ENCODE assay signal across 9 cellular contexts in genomic region chr22:16600644-16601436, GRCh38. TPM values are rescaled to one million over a fixed set of nuclear protein-coding genes. Genes with fewer than 3 reads are reported as not detected.
A peak's percentile ranks its signal among the peaks of the same experiment; 100 is the strongest.
DNase-seq lines count a peak whose midpoint lies in the region; ATAC-seq lines count a peak whose summit lies in the region.
"Not testable (repeated sequence)": the region's sequence is repeated elsewhere in the genome, so short reads cannot be mapped to it uniquely, and the experiment has no call there.
"Had no signal": no experiment of that assay in that cellular context is flagged by ENCODE, and none has a peak within 500 bp of the region (broad histone marks: within the 10 kb centered on the region; RNA-seq: fewer than 3 reads in every experiment).

No MANE protein-coding gene starts in this region.

- peaks cover 34% of the 10 kb centered on the region for H3K27me3 Mint-ChIP-seq in activated CD4-positive, alpha-beta T cell treated with anti-CD3 and anti-CD28 coated beads, Interleukin-2, amount 10 ng/mL, durations not matched to agents 24 days and 14 days
- H3K27me3 Mint-ChIP-seq in activated naive CD8-positive, alpha-beta T cell treated with anti-CD3 and anti-CD28 coated beads, Interleukin-2, amount 10 ng/mL, durations not matched to agents 7 days and 5 days: peaks cover 42% of the 10 kb centered on the region
- H3K27me3 Mint-ChIP-seq in stimulated activated naive B cell treated with anti-CD40 and anti-IgM and Interleukin-4, amounts not matched to agents 10 μg/mL and 1 μg/mL and 100 μg/mL, for 72 hours: peaks cover 28 to 39% of the 10 kb centered on the region in 2 donors

- not testable (repeated sequence) for H3K4me1 Mint-ChIP-seq in activated CD4-positive, alpha-beta T cell treated with anti-CD3 and anti-CD28 coated beads, Interleukin-2, amount 10 ng/mL, durations not matched to agents 24 days and 14 days; activated naive CD8-positive, alpha-beta T cell treated with anti-CD3 and anti-CD28 coated beads, Interleukin-2, amount 10 ng/mL, durations not matched to agents 7 days and 5 days; stimulated activated naive B cell treated with anti-CD40 and anti-IgM and Interleukin-4, amounts not matched to agents 10 μg/mL and 1 μg/mL and 100 μg/mL, for 72 hours

- POLR2A ChIA-PET in activated naive CD8-positive, alpha-beta T cell treated with anti-CD3 and anti-CD28 coated beads, Interleukin-2, amount 10 ng/mL, durations not matched to agents 7 days and 5 days (lab: Charles Lee): not testable (repeated sequence)

- DNase-seq in activated CD4-positive, alpha-beta T cell treated with anti-CD3 and anti-CD28 coated beads, Interleukin-2, amount 10 ng/mL, durations not matched to agents 24 days and 14 days: peak; percentile 76
- DNase-seq in activated naive CD8-positive, alpha-beta T cell treated with anti-CD3 and anti-CD28 coated beads, Interleukin-2, amount 10 ng/mL, durations not matched to agents 7 days and 5 days: peak; percentile 63
- DNase-seq in fibroblast of gingiva (ENCODE audit: low read depth) (peak; percentile 66), left kidney (ENCODE audit: low read depth, low spot score) (peak; percentile 56), posterior cingulate gyrus (peak; percentile 49 to 96 (median 76))
- DNase-seq in stimulated activated naive B cell treated with anti-CD40 and anti-IgM and Interleukin-4, amounts not matched to agents 10 μg/mL and 1 μg/mL and 100 μg/mL, for 72 hours: not testable (repeated sequence)

- peaks cover 23% of the 10 kb centered on the region; the same call in 1 of the 2 replicates for H3K27me3 ChIP-seq in HUES6 (ENCODE audit: control insufficient read depth, insufficient read depth, low read length)

- peak overlapping the region; percentile 31 for H3K4me3 Mint-ChIP-seq in activated CD4-positive, alpha-beta T cell treated with anti-CD3 and anti-CD28 coated beads, Interleukin-2, amount 10 ng/mL, durations not matched to agents 24 days and 14 days
- H3K4me3 Mint-ChIP-seq in activated naive CD8-positive, alpha-beta T cell treated with anti-CD3 and anti-CD28 coated beads, Interleukin-2, amount 10 ng/mL, durations not matched to agents 7 days and 5 days: peak overlapping the region; percentile 48
- H3K4me3 Mint-ChIP-seq in stimulated activated naive B cell treated with anti-CD40 and anti-IgM and Interleukin-4, amounts not matched to agents 10 μg/mL and 1 μg/mL and 100 μg/mL, for 72 hours: not testable (repeated sequence)

- H3K36me3 Mint-ChIP-seq in activated CD4-positive, alpha-beta T cell treated with anti-CD3 and anti-CD28 coated beads, Interleukin-2, amount 10 ng/mL, durations not matched to agents 24 days and 14 days (ENCODE audit: low read depth); activated naive CD8-positive, alpha-beta T cell treated with anti-CD3 and anti-CD28 coated beads, Interleukin-2, amount 10 ng/mL, durations not matched to agents 7 days and 5 days; stimulated activated naive B cell treated with anti-CD40 and anti-IgM and Interleukin-4, amounts not matched to agents 10 μg/mL and 1 μg/mL and 100 μg/mL, for 72 hours: not testable (repeated sequence)

- H3K4me1 ChIP-seq in HUES6 (ENCODE audit: control insufficient read depth, insufficient read depth, low read length): not testable (repeated sequence)

- not testable (repeated sequence) for H3K27ac ChIP-seq in HUES6 (ENCODE audit: low read depth, low read length)

- H3K27ac Mint-ChIP-seq in activated CD4-positive, alpha-beta T cell treated with anti-CD3 and anti-CD28 coated beads, Interleukin-2, amount 10 ng/mL, durations not matched to agents 24 days and 14 days; activated naive CD8-positive, alpha-beta T cell treated with anti-CD3 and anti-CD28 coated beads, Interleukin-2, amount 10 ng/mL, durations not matched to agents 7 days and 5 days: not testable (repeated sequence)
- peak overlapping the region; percentile 25 for H3K27ac Mint-ChIP-seq in stimulated activated naive B cell treated with anti-CD40 and anti-IgM and Interleukin-4, amounts not matched to agents 10 μg/mL and 1 μg/mL and 100 μg/mL, for 72 hours

- ATAC-seq in activated naive CD8-positive, alpha-beta T cell treated with anti-CD3 and anti-CD28 coated beads, Interleukin-2, amount 10 ng/mL, durations not matched to agents 7 days and 5 days (ENCODE audit: low read depth): peak; percentile 51
- not testable (repeated sequence) for ATAC-seq in stimulated activated naive B cell treated with anti-CD40 and anti-IgM and Interleukin-4, amounts not matched to agents 10 μg/mL and 1 μg/mL and 100 μg/mL, for 72 hours (replicated peaks)

- H3K9me3 Mint-ChIP-seq in activated CD4-positive, alpha-beta T cell treated with anti-CD3 and anti-CD28 coated beads, Interleukin-2, amount 10 ng/mL, durations not matched to agents 24 days and 14 days; activated naive CD8-positive, alpha-beta T cell treated with anti-CD3 and anti-CD28 coated beads, Interleukin-2, amount 10 ng/mL, durations not matched to agents 7 days and 5 days; stimulated activated naive B cell treated with anti-CD40 and anti-IgM and Interleukin-4, amounts not matched to agents 10 μg/mL and 1 μg/mL and 100 μg/mL, for 72 hours: not testable (repeated sequence)

- not testable (repeated sequence) for H3K9ac ChIP-seq in HUES6 (ENCODE audit: low read length)

- not testable (repeated sequence) for H3K36me3 ChIP-seq in HUES6 (ENCODE audit: control insufficient read depth, insufficient read depth, low read length)

- peaks cover 11% of the 10 kb centered on the region; the same call in 1 of the 2 replicates for H3K9me3 ChIP-seq in HUES6 (ENCODE audit: control insufficient read depth, insufficient read depth, low read depth, low read length)

- intact Hi-C loops in activated CD4-positive, alpha-beta T cell treated with anti-CD3 and anti-CD28 coated beads, Interleukin-2, amount 10 ng/mL, durations not matched to agents 24 days and 14 days (cut with micrococcal nuclease); posterior cingulate gyrus (cut with DNase I): not testable (repeated sequence)

- peak overlapping the region; percentile 24; the same call in 1 of the 2 replicates for H3K4me3 ChIP-seq in HUES6 (ENCODE audit: low read depth, low read length)

RNA-seq across cellular contexts. Expression of gene CCT8L2, which starts 8.2 kb away (rescaled TPM):
- total RNA-seq in activated CD4-positive, alpha-beta T cell treated with anti-CD3 and anti-CD28 coated beads, Interleukin-2, amount 10 ng/mL, durations not matched to agents 24 days and 14 days: not detected in 2 replicates
- not detected for total RNA-seq in activated naive CD8-positive, alpha-beta T cell treated with anti-CD3 and anti-CD28 coated beads, Interleukin-2, amount 10 ng/mL, durations not matched to agents 7 days and 5 days
- total RNA-seq: HFFc6; T-helper 1 cell treated with Interleukin-12 subunit alpha and Interleukin-12 subunit beta and Interleukin-4 antibody, amounts not matched to agents 30 ng/mL and 1 ng/mL, for 36 hours had no signal
